Comparison of ENCODE assay signal across 1 cellular context in genomic region chr13:113176292-113176691, GRCh38.
TF ChIP-seq lines count a peak whose summit lies in the region.

No MANE protein-coding gene starts in this region.

TF ChIP-seq in K562, 482 proteins besides CTCF, POLR2A, EP300 and RAD21:
- no peak for TF ChIP-seq BRD4 (IDR thresholded peaks at IDR 0.05)
- 0 out of 2 replicates have a peak, but pooled peaks have one; percentile 23 for TF ChIP-seq POLR2G (IDR thresholded peaks at IDR 0.05; ENCODE audit: low read depth, low read length)
- no peak for TF ChIP-seq XRCC5 (IDR thresholded peaks at IDR 0.05; ENCODE audit: low read depth, low read length)
- TF ChIP-seq IRF9 (tag; IDR thresholded peaks at IDR 0.05): no peak
- TF ChIP-seq ZNF436 (CRISPR knock-in tag; IDR thresholded peaks at IDR 0.05): no peak
- TF ChIP-seq HNRNPK (IDR thresholded peaks at IDR 0.05; ENCODE audit: low read depth, low read length, poor library complexity, severe bottlenecking): no peak
- TF ChIP-seq SMARCE1 (IDR thresholded peaks at IDR 0.05): no peak
